ENCODE assay signal across 16 cellular contexts in the genomic region with DNA sequence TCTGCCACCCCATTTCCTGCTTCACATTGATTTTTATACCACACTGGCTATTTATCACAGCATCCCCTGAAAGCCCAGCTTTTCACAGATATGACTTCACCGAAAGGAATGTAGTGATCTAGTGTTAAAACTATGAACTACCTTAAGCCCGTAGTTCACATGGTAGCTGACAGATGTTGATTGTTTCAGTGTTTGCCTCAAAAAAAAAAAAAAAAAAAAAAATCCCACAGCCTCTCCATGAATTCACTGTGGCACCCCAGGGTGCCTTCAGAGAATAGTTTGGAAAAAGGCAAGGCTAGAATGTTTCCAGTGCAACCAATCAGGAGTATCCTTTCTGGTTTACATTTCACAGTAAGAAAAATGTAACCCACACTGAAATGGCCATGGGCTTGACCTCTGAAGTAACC. TPM values are rescaled to one million over a fixed set of nuclear protein-coding genes. Genes with fewer than 3 reads are reported as not detected.
DNase-seq lines count a peak whose midpoint lies in the region; ATAC-seq, FAIRE-seq and TF ChIP-seq lines count a peak whose summit lies in the region.
"Had no signal": no experiment of that assay in that cellular context is flagged by ENCODE, and none has a peak within 500 bp of the region (broad histone marks: within the 10 kb centered on the region; RNA-seq: fewer than 3 reads in every experiment).

No MANE protein-coding gene starts in this region.

- H3K27me3 ChIP-seq in ACC112 (ENCODE audit: insufficient read depth, low read length) (no peaks in the 10 kb centered on the region), astrocyte (ENCODE audit: insufficient read depth, low read length) (no peaks in the 10 kb centered on the region), gastrocnemius medialis (no peaks in the 10 kb centered on the region)
- H3K27me3 ChIP-seq: spleen had no signal

- H3K79me2 ChIP-seq in ACC112 (ENCODE audit: control insufficient read depth, insufficient read depth, low read length, unreplicated experiment) (peaks cover 48% of the 10 kb centered on the region), astrocyte (ENCODE audit: insufficient read depth, low read length) (peaks cover 77% of the 10 kb centered on the region)

- H3K27me3 Mint-ChIP-seq in astrocyte (ENCODE audit: low read depth, unreplicated experiment), result no peaks in the 10 kb centered on the region
- H3K27me3 Mint-ChIP-seq: dendritic cell treated with granulocyte-macrophage colony-stimulating factor and Interleukin-4, amounts not matched to agents 40 ng/mL and 50 ng/mL, for 4 days had no signal

- peak; percentile 88 for FAIRE-seq in astrocyte (lab: Jason Lieb, UNC)

- H3K9me3 ChIP-seq in astrocyte (ENCODE audit: insufficient read depth, low read depth, low read length) (no peaks in the 10 kb centered on the region), gastrocnemius medialis (no peaks in the 10 kb centered on the region)
- H3K9me3 ChIP-seq: lower lobe of right lung, spleen had no signal

- H3K4me1 Mint-ChIP-seq in astrocyte (ENCODE audit: low read depth, unreplicated experiment), result peaks cover 57% of the 10 kb centered on the region
- H3K4me1 Mint-ChIP-seq: B cell had no signal

- no peak overlapping the region for H3K4me3 Mint-ChIP-seq in astrocyte (ENCODE audit: unreplicated experiment)
- H3K4me3 Mint-ChIP-seq: B cell; dendritic cell treated with granulocyte-macrophage colony-stimulating factor and Interleukin-4, amounts not matched to agents 40 ng/mL and 50 ng/mL, for 4 days; stimulated activated naive CD8-positive, alpha-beta T cell treated with anti-CD3 and anti-CD28 coated beads, Interleukin-15, Interleukin-2, amounts not matched to agents 100 ng/mL and 50 ng/mL, for 24 hours had no signal

- H3K27ac ChIP-seq in ACC112 (ENCODE audit: low read depth, low read length), result peak overlapping the region; percentile 66
- peak overlapping the region; percentile 93 for H3K27ac ChIP-seq in astrocyte (ENCODE audit: low read depth, low read length)
- H3K27ac ChIP-seq in gastrocnemius medialis, result no peak overlapping the region
- H3K27ac ChIP-seq: lower lobe of right lung, spleen had no signal

- DNase-seq in HT-29 (ENCODE audit: low spot score) (peak; percentile 56), astrocyte (ENCODE audit: low read depth) (peak; percentile 92), iPS DF 19.7 (ENCODE audit: low read depth, low spot score) (peak; percentile 25), gastrocnemius medialis (no peak), GM10248 (ENCODE audit: extremely low spot score) (no peak)
- DNase-seq: GOT3, lower lobe of right lung, NCI-H524, spleen, T-helper 2 cell had no signal

- TF ChIP-seq CTCF in astrocyte (IDR thresholded peaks at IDR 0.05; ENCODE audit: insufficient read depth, low read depth, low read length) (no peak), gastrocnemius medialis (IDR thresholded peaks at IDR 0.05 in 4 of 5, conservative IDR thresholded peaks at IDR 0.05 in 1 of 5) (no peak), GM10248 (IDR thresholded peaks at IDR 0.05; ENCODE audit: control extremely low read depth, extremely low read depth, low read depth, missing control alignments) (no peak)

- peak overlapping the region; percentile 68 for H3K9ac ChIP-seq in astrocyte (ENCODE audit: low read length)

- in situ Hi-C loops in gastrocnemius medialis (cut with MboI; ENCODE audit: low sequenced_read_pairs in 4 of 4), result no loop called here

- CTCF ChIA-PET in GM10248 (lab: Yijun Ruan, JAX), result no interaction called here

- H3K9me3 Mint-ChIP-seq in astrocyte (ENCODE audit: unreplicated experiment), result no peaks in the 10 kb centered on the region
- H3K9me3 Mint-ChIP-seq: dendritic cell treated with granulocyte-macrophage colony-stimulating factor and Interleukin-4, amounts not matched to agents 40 ng/mL and 50 ng/mL, for 4 days; stimulated activated naive CD8-positive, alpha-beta T cell treated with anti-CD3 and anti-CD28 coated beads, Interleukin-15, Interleukin-2, amounts not matched to agents 100 ng/mL and 50 ng/mL, for 24 hours had no signal

- H3K36me3 ChIP-seq in ACC112 (ENCODE audit: insufficient read depth, low read length) (no peaks in the 10 kb centered on the region), astrocyte (ENCODE audit: insufficient read depth, low read length) (no peaks in the 10 kb centered on the region), gastrocnemius medialis (no peaks in the 10 kb centered on the region)
- H3K36me3 ChIP-seq: lower lobe of right lung, spleen had no signal

- TF ChIP-seq POLR2A in gastrocnemius medialis (IDR thresholded peaks at IDR 0.05), result no peak

- intact Hi-C loops in gastrocnemius medialis (cut with DNase I; ENCODE audit: low total_unique reads), result no loop called here

- H2AFZ ChIP-seq in ACC112 (ENCODE audit: low read length, unreplicated experiment) (no peak overlapping the region), astrocyte (ENCODE audit: low read depth, low read length) (no peak overlapping the region)

- H3K4me1 ChIP-seq in ACC112 (ENCODE audit: control insufficient read depth, insufficient read depth, low read length, unreplicated experiment), result peaks cover 44% of the 10 kb centered on the region
- peaks cover 37% of the 10 kb centered on the region for H3K4me1 ChIP-seq in astrocyte (ENCODE audit: insufficient read depth, low read length)
- no peaks in the 10 kb centered on the region for H3K4me1 ChIP-seq in gastrocnemius medialis
- H3K4me1 ChIP-seq: lower lobe of right lung, spleen had no signal

- H3K27ac Mint-ChIP-seq in astrocyte (ENCODE audit: unreplicated experiment), result peak overlapping the region; percentile 99
- H3K27ac Mint-ChIP-seq: B cell; dendritic cell treated with granulocyte-macrophage colony-stimulating factor and Interleukin-4, amounts not matched to agents 40 ng/mL and 50 ng/mL, for 4 days; stimulated activated naive CD8-positive, alpha-beta T cell treated with anti-CD3 and anti-CD28 coated beads, Interleukin-15, Interleukin-2, amounts not matched to agents 100 ng/mL and 50 ng/mL, for 24 hours had no signal

- ATAC-seq in gastrocnemius medialis (no peak), HG02970 (IDR thresholded peaks at IDR 0.05; ENCODE audit: low FRiP score, unreplicated experiment) (no peak), HG03025 (IDR thresholded peaks at IDR 0.05; ENCODE audit: low FRiP score, unreplicated experiment) (no peak)

- POLR2A ChIA-PET in GM10248 (lab: Yijun Ruan, JAX), result no interaction called here

- H3K4me3 ChIP-seq in ACC112 (ENCODE audit: low read depth, low read length) (no peak overlapping the region), astrocyte (ENCODE audit: insufficient read depth, low read depth, low read length) (peak overlapping the region; percentile 17), gastrocnemius medialis (no peak overlapping the region)
- H3K4me3 ChIP-seq: lower lobe of right lung, spleen had no signal

- H3K36me3 Mint-ChIP-seq in astrocyte (ENCODE audit: low read depth, unreplicated experiment), result peaks cover 7% of the 10 kb centered on the region

- H4K20me1 ChIP-seq in astrocyte (ENCODE audit: insufficient read depth, low read length), result no peaks in the 10 kb centered on the region

- H3K4me2 ChIP-seq in astrocyte (ENCODE audit: low read length), result peak overlapping the region; percentile 56

RNA-seq across cellular contexts. Expression of a gene that starts 37.1 kb away (rescaled TPM):
- 4.8 and 6.6 TPM in 2 replicates for total RNA-seq in HT-29 (2014; rRNA removed; shearing (Covaris generic))
- 78.4 and 81.9 TPM in 2 replicates for total RNA-seq in astrocyte
- 1 to 10 TPM; 3.9 to 6.7 (median 4.2) TPM for total RNA-seq in gastrocnemius medialis
- total RNA-seq: B cell had no signal

Comparison
In these comparisons a context has a peak if more than half of its experiments do, and no peak if none do; other contexts are left out.
1. H3K27ac ChIP-seq: peak in ACC112 (single experiment) and astrocyte (single experiment); none in gastrocnemius medialis (0 of 4).
2. DNase-seq: peak in HT-29 (single experiment), astrocyte (single experiment) and iPS DF 19.7 (single experiment); none in gastrocnemius medialis (0 of 2) and GM10248 (single experiment).
3. RNA of a gene that starts 37.1 kb away (total RNA-seq): 78.4 to 81.9 TPM in astrocyte; 4.8 to 6.6 TPM in HT-29 and 3.9 to 6.7 TPM in gastrocnemius medialis; every median in the first group is over 10 times any median in the second.